ENCODE assay signal across 8 cellular contexts in genomic region chr4:137532869-137533236, GRCh38. TPM values are rescaled to one million over a fixed set of nuclear protein-coding genes. Genes with fewer than 3 reads are reported as not detected.
DNase-seq lines count a peak whose midpoint lies in the region; ATAC-seq and TF ChIP-seq lines count a peak whose summit lies in the region.

No MANE protein-coding gene starts in this region.

- H3K36me3 ChIP-seq in GM23248 (ENCODE audit: low read depth): peaks cover 31% of the 10 kb centered on the region
- no peaks in the 10 kb centered on the region for H3K36me3 ChIP-seq in lower lobe of right lung
- H3K36me3 ChIP-seq in WERI-Rb-1: no peaks in the 10 kb centered on the region

- no peaks in the 10 kb centered on the region for H3K9me3 ChIP-seq in GM23248 (ENCODE audit: low read depth)
- no peaks in the 10 kb centered on the region for H3K9me3 ChIP-seq in lower lobe of right lung
- no peaks in the 10 kb centered on the region for H3K9me3 ChIP-seq in WERI-Rb-1 (ENCODE audit: severe bottlenecking)

- H3K27ac ChIP-seq in 22Rv1 (peak overlapping the region; percentile 54; the same call in 1 of the 2 replicates), GM23248 (peak overlapping the region; percentile 88), lower lobe of right lung (peak overlapping the region; percentile 72), WERI-Rb-1 (no peak overlapping the region)

- H2AFZ ChIP-seq in GM23248: peak overlapping the region; percentile 73

- in situ Hi-C loops in GM23248 (cut with MboI): loop anchor here (25.0 kb wide), 2 partner anchors 329 to 1154 kb away; no protein-coding TSS in a partner anchor

- no peaks in the 10 kb centered on the region for H3K9me2 ChIP-seq in GM23248 (ENCODE audit: insufficient read depth)

- H3K9ac ChIP-seq in GM23248: peak overlapping the region; percentile 93

- H3K4me3 ChIP-seq in GM23248 (peak overlapping the region; percentile 98), WI38 (ENCODE audit: low read depth, low read length) (peak overlapping the region; percentile 86), lower lobe of right lung (peak overlapping the region; percentile 60), WERI-Rb-1 (ENCODE audit: low read depth, low read length) (no peak overlapping the region)

- DNase-seq in GM23248 (peak; percentile 60), lower lobe of right lung (no peak), WERI-Rb-1 (no peak), DMS153 treated with DMSO at 0.1 percent for 48 hours (lab: John Stamatoyannopoulos, UW; ENCODE audit: unreplicated experiment) (no peak)

- ATAC-seq in lower lobe of right lung (no peak), HG02678 (IDR thresholded peaks at IDR 0.05; ENCODE audit: unreplicated experiment) (no peak), HG03469 (IDR thresholded peaks at IDR 0.05; ENCODE audit: unreplicated experiment) (no peak)

- peaks cover 23% of the 10 kb centered on the region for H3K4me1 ChIP-seq in GM23248 (ENCODE audit: insufficient read depth)
- H3K4me1 ChIP-seq in lower lobe of right lung: no peaks in the 10 kb centered on the region

- peaks cover 54% of the 10 kb centered on the region for H3F3A ChIP-seq in GM23248 (ENCODE audit: insufficient read depth)

- peak overlapping the region; percentile 94 for H3K4me2 ChIP-seq in GM23248 (ENCODE audit: unreplicated experiment)

- H3K27me3 ChIP-seq in GM23248 (replicated peaks; ENCODE audit: insufficient read depth) (no peaks in the 10 kb centered on the region), lower lobe of right lung (ENCODE audit: low read depth) (no peaks in the 10 kb centered on the region), WERI-Rb-1 (ENCODE audit: insufficient read depth, low read depth, severe bottlenecking) (no peaks in the 10 kb centered on the region)

- WGBS in GM23248 (ENCODE audit: low coverage in 1 of 2, low lambda C conversion rate in 2 of 2, missing lambda C conversion rate in 2 of 2), 2 experiments: 2 to 4% methylated on average over 3 of the region's 3 CpGs

- intact Hi-C loops in lower lobe of right lung (cut with DNase I): no loop called here

- H3K79me2 ChIP-seq in GM23248 (ENCODE audit: insufficient read depth): peaks cover 69% of the 10 kb centered on the region

- H4K20me1 ChIP-seq in GM23248 (ENCODE audit: insufficient read depth): no peaks in the 10 kb centered on the region

- TF ChIP-seq CTCF in 22Rv1 (IDR thresholded peaks at IDR 0.05): no peak
- no peak for TF ChIP-seq CTCF in WI38 (IDR thresholded peaks at IDR 0.05; ENCODE audit: low read depth, low read length)
- no peak for TF ChIP-seq CTCF in lower lobe of right lung (IDR thresholded peaks at IDR 0.05)
- no peak for TF ChIP-seq CTCF in WERI-Rb-1 (IDR thresholded peaks at IDR 0.05; ENCODE audit: low read depth, low read length)

RNA-seq across cellular contexts. Expression of gene PCDH18, which starts 0.6 kb away (rescaled TPM):
- 236 and 255 TPM in 2 replicates for total RNA-seq in GM23248 (2014; rRNA removed; shearing (Covaris generic))
- 114 and 119 TPM in 2 replicates for polyA plus RNA-seq in GM23248 (2016; fragmentation: Nextera tagmentation; extraction: Ambion mirVana)
- total RNA-seq in lower lobe of right lung: 10.8 TPM

Comparison
In these comparisons a context has a peak if more than half of its experiments do, and no peak if none do; other contexts are left out.
1. RNA of gene PCDH18, which starts 0.6 kb away (total RNA-seq): 236 to 255 TPM in GM23248; 10.8 TPM in lower lobe of right lung (single experiment); every median in the first group is over 10 times any median in the second.